Comparison of ENCODE assay signal across 1 cellular context in the genomic region with DNA sequence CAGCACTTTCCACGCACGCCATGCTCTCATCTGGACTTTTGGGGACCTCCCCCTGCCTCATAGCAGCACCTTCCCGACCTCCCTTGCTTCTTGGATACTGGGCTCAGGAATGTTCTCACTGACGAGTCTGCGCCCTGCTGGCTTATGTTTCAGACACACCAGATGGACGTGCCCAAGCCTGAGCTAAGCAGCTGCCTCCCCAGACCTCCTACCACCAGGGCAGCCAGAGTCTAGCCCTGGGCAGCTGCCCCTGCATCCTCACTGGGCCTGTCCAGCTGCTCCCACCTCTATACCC.
TF ChIP-seq lines count a peak whose summit lies in the region.

No MANE protein-coding gene starts in this region.

TF ChIP-seq in GM12878, 131 proteins besides CTCF, POLR2A, EP300 and RAD21:
- TF ChIP-seq SPI1 (IDR thresholded peaks at IDR 0.05; ENCODE audit: borderline replicate concordance, insufficient read depth, low read depth, low read length) = no peak
- TF ChIP-seq, protein P1, sequence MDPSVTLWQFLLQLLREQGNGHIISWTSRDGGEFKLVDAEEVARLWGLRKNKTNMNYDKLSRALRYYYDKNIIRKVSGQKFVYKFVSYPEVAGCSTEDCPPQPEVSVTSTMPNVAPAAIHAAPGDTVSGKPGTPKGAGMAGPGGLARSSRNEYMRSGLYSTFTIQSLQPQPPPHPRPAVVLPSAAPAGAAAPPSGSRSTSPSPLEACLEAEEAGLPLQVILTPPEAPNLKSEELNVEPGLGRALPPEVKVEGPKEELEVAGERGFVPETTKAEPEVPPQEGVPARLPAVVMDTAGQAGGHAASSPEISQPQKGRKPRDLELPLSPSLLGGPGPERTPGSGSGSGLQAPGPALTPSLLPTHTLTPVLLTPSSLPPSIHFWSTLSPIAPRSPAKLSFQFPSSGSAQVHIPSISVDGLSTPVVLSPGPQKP (IDR thresholded peaks at IDR 0.05; ENCODE audit: low read depth, low read length) = no peak
- TF ChIP-seq, protein P2, sequence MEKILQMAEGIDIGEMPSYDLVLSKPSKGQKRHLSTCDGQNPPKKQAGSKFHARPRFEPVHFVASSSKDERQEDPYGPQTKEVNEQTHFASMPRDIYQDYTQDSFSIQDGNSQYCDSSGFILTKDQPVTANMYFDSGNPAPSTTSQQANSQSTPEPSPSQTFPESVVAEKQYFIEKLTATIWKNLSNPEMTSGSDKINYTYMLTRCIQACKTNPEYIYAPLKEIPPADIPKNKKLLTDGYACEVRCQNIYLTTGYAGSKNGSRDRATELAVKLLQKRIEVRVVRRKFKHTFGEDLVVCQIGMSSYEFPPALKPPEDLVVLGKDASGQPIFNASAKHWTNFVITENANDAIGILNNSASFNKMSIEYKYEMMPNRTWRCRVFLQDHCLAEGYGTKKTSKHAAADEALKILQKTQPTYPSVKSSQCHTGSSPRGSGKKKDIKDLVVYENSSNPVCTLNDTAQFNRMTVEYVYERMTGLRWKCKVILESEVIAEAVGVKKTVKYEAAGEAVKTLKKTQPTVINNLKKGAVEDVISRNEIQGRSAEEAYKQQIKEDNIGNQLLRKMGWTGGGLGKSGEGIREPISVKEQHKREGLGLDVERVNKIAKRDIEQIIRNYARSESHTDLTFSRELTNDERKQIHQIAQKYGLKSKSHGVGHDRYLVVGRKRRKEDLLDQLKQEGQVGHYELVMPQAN (conservative IDR thresholded peaks at IDR 0.05) = no peak
- TF ChIP-seq SP1 (IDR thresholded peaks at IDR 0.05; ENCODE audit: low read depth, low read length) = no peak
- no peak for TF ChIP-seq HDAC2 (IDR thresholded peaks at IDR 0.05)
- no peak for TF ChIP-seq MTA3 (IDR thresholded peaks at IDR 0.05; ENCODE audit: borderline replicate concordance, low read length)
- TF ChIP-seq CBFB (IDR thresholded peaks at IDR 0.05; ENCODE audit: low read depth) = no peak
- no peak for TF ChIP-seq TCF3 (IDR thresholded peaks at IDR 0.05; ENCODE audit: borderline replicate concordance, insufficient read depth, low read depth, low read length)
- TF ChIP-seq POLR2AphosphoS2 (IDR thresholded peaks at IDR 0.05; ENCODE audit: low read depth, low read length) = no peak
- TF ChIP-seq SRF (IDR thresholded peaks at IDR 0.05; ENCODE audit: low read depth in 2 of 2, low read length in 2 of 2) = no peak
- no peak for TF ChIP-seq NR2C2 (IDR thresholded peaks at IDR 0.05; ENCODE audit: borderline replicate concordance, control insufficient read depth, insufficient read length, low read depth)
- no peak for TF ChIP-seq KLF5 (IDR thresholded peaks at IDR 0.05; ENCODE audit: partially characterized antibody)
- TF ChIP-seq MEF2A (IDR thresholded peaks at IDR 0.05; ENCODE audit: insufficient read depth, low read depth, low read length) = no peak
- TF ChIP-seq LARP7 (IDR thresholded peaks at IDR 0.05) = no peak
- TF ChIP-seq ZNF24 (IDR thresholded peaks at IDR 0.05) = no peak
